In genomic region chr4:39067451-39067850, GRCh38 we compare ENCODE assay signal across 31 cellular contexts. TPM values are rescaled to one million over a fixed set of nuclear protein-coding genes. Genes with fewer than 3 reads are reported as not detected.
"Had no signal": no experiment of that assay in that cellular context is flagged by ENCODE, and none has a peak within 500 bp of the region (broad histone marks: within the 10 kb centered on the region; RNA-seq: fewer than 3 reads in every experiment).

No MANE protein-coding gene starts in this region.

- H3K36me3 ChIP-seq: cardiac muscle cell, heart right ventricle, pancreas, prostate gland, right atrium auricular region, thoracic aorta, uterus, WERI-Rb-1 had no signal

- H3K27ac Mint-ChIP-seq: activated naive CD4-positive, alpha-beta T cell treated with anti-CD3 and anti-CD28 coated beads, Interleukin-2, amount 10 ng/mL, durations not matched to agents 7 days and 5 days; activated naive CD8-positive, alpha-beta T cell treated with anti-CD3 and anti-CD28 coated beads, Interleukin-2, amount 10 ng/mL, durations not matched to agents 7 days and 5 days; activated T-helper 1 cell treated with anti-CD3 and anti-CD28 coated beads, Interleukin-12 subunit alpha, Interleukin-12 subunit beta, Interleukin-2, Interleukin-4 antibody, amounts not matched to agents 30 ng/mL and 10 ng/mL and 1 ng/mL, durations not matched to agents 14 hours and 24 hours and 36 hours; naive thymus-derived CD4-positive, alpha-beta T cell had no signal

- H3K9me3 Mint-ChIP-seq: activated naive CD4-positive, alpha-beta T cell treated with anti-CD3 and anti-CD28 coated beads, Interleukin-2, amount 10 ng/mL, durations not matched to agents 7 days and 5 days; activated T-helper 1 cell treated with anti-CD3 and anti-CD28 coated beads, Interleukin-12 subunit alpha, Interleukin-12 subunit beta, Interleukin-2, Interleukin-4 antibody, amounts not matched to agents 30 ng/mL and 10 ng/mL and 1 ng/mL, durations not matched to agents 14 hours and 24 hours and 36 hours had no signal

- H3K27me3 Mint-ChIP-seq: activated naive CD4-positive, alpha-beta T cell treated with anti-CD3 and anti-CD28 coated beads, Interleukin-2, amount 10 ng/mL, durations not matched to agents 7 days and 5 days; activated naive CD8-positive, alpha-beta T cell treated with anti-CD3 and anti-CD28 coated beads, Interleukin-2, amount 10 ng/mL, durations not matched to agents 7 days and 5 days; naive thymus-derived CD4-positive, alpha-beta T cell had no signal

- DNase-seq: activated CD4-positive, alpha-beta T cell treated with anti-CD3 and anti-CD28 coated beads for 48 hours; activated CD4-positive, alpha-beta T cell treated with anti-CD3 and anti-CD28 coated beads, Interleukin-2, amount 50 U/mL, for 48 hours; activated CD8-positive, alpha-beta memory T cell treated with anti-CD3 and anti-CD28 coated beads for 24 hours; activated effector memory CD4-positive, alpha-beta T cell treated with anti-CD3 and anti-CD28 coated beads, Interleukin-2, amount 50 U/mL, for 16 hours; activated naive CD4-positive, alpha-beta T cell treated with anti-CD3 and anti-CD28 coated beads, Interleukin-2, amount 10 ng/mL, durations not matched to agents 7 days and 5 days; activated naive CD8-positive, alpha-beta T cell treated with anti-CD3 and anti-CD28 coated beads, Interleukin-2, amount 10 ng/mL, durations not matched to agents 7 days and 5 days; activated T-cell treated with anti-CD3 and anti-CD28 coated beads, Interleukin-2, amount 50 U/mL, for 1 hour; amygdala; cortex of kidney; foreskin keratinocyte; heart right ventricle; islet precursor cell; left cardiac atrium; left ventricle myocardium superior; mammary epithelial cell; midbrain; naive thymus-derived CD4-positive, alpha-beta T cell; pancreas; stimulated activated CD4-positive, alpha-beta T cell treated with anti-CD3 and anti-CD28 coated beads, Interleukin-2, amount 100 ng/mL, for 48 hours; stimulated activated naive CD8-positive, alpha-beta T cell treated with anti-CD3 and anti-CD28 coated beads, Interleukin-15, Interleukin-2, amounts not matched to agents 100 U/mL and 50 U/mL, for 24 hours; T-helper 1 cell; trophoblast cell; uterus; WERI-Rb-1 had no signal

- H3K27me3 ChIP-seq: cardiac muscle cell, foreskin keratinocyte, heart right ventricle, pancreas, right atrium auricular region, uterus had no signal

- H3K27ac ChIP-seq: cardiac muscle cell, foreskin keratinocyte, heart right ventricle, pancreas, prostate gland, right atrium auricular region, thoracic aorta, uterus, WERI-Rb-1 had no signal

- ATAC-seq: activated CD4-positive, CD25-positive, alpha-beta regulatory T cell treated with anti-CD3 and anti-CD28 coated beads, Interleukin-2, amount 50 U/mL, for 24 hours; foreskin keratinocyte; heart right ventricle; left cardiac atrium; left ventricle myocardium superior; naive thymus-derived CD4-positive, alpha-beta T cell; pancreas; stimulated activated naive CD8-positive, alpha-beta T cell treated with anti-CD3 and anti-CD28 coated beads, Interleukin-15, Interleukin-2, amounts not matched to agents 100 U/mL and 50 U/mL, for 24 hours had no signal

- H3K4me3 Mint-ChIP-seq: activated naive CD4-positive, alpha-beta T cell treated with anti-CD3 and anti-CD28 coated beads, Interleukin-2, amount 10 ng/mL, durations not matched to agents 7 days and 5 days; activated naive CD8-positive, alpha-beta T cell treated with anti-CD3 and anti-CD28 coated beads, Interleukin-2, amount 10 ng/mL, durations not matched to agents 7 days and 5 days; activated T-helper 1 cell treated with anti-CD3 and anti-CD28 coated beads, Interleukin-12 subunit alpha, Interleukin-12 subunit beta, Interleukin-2, Interleukin-4 antibody, amounts not matched to agents 30 ng/mL and 10 ng/mL and 1 ng/mL, durations not matched to agents 14 hours and 24 hours and 36 hours; naive thymus-derived CD4-positive, alpha-beta T cell had no signal

- H3K9me3 ChIP-seq: heart right ventricle, pancreas, prostate gland, right atrium auricular region, thoracic aorta, uterus had no signal

- H3K4me3 ChIP-seq: cardiac muscle cell, heart right ventricle, pancreas, prostate gland, right atrium auricular region, thoracic aorta, uterus had no signal

- H3K4me1 ChIP-seq: foreskin keratinocyte, prostate gland, uterus had no signal

RNA-seq across cellular contexts. Expression of gene TMEM156, which starts 35.2 kb away (rescaled TPM):
- total RNA-seq: cardiac muscle cell, left ventricle myocardium superior, right atrium auricular region, thoracic aorta had no signal
- polyA plus RNA-seq: cardiac muscle cell, neural cell had no signal
